In genomic region chr10:63720689-63721088, GRCh38 we compare ENCODE assay signal across 1 cellular context.
TF ChIP-seq lines count a peak whose summit lies in the region.

No MANE protein-coding gene starts in this region.

TF ChIP-seq in HCT116, 20 proteins besides CTCF, POLR2A, EP300 and RAD21 (continued from another document):
- TF ChIP-seq REST (IDR thresholded peaks at IDR 0.05; ENCODE audit: low read depth) (no peak), SRF (IDR thresholded peaks at IDR 0.05; ENCODE audit: low read depth) (no peak)
TF ChIP-seq in HCT116: peak in this region for 0.
